Comparison of ENCODE assay signal across 1 cellular context in genomic region chr19:16168465-16169081, GRCh38.
TF ChIP-seq lines count a peak whose summit lies in the region.

No MANE protein-coding gene starts in this region.

TF ChIP-seq in HepG2, 621 proteins besides CTCF, POLR2A, EP300 and RAD21:
- TF ChIP-seq RAD51 (IDR thresholded peaks at IDR 0.05; ENCODE audit: borderline replicate concordance): peak; percentile 45
- TF ChIP-seq TEAD2 (CRISPR knock-in tag; IDR thresholded peaks at IDR 0.05): no peak
- TF ChIP-seq ZNF329 (CRISPR knock-in tag; IDR thresholded peaks at IDR 0.05; ENCODE audit: low read depth): peak; percentile 89
- peak; percentile 74 for TF ChIP-seq NFYC (CRISPR knock-in tag; IDR thresholded peaks at IDR 0.05)
- peak; percentile 77 for TF ChIP-seq USF2 (IDR thresholded peaks at IDR 0.05; ENCODE audit: low read depth, low read length)
- peak; percentile 84; the same call in 1 of the 2 replicates for TF ChIP-seq USF2 (CRISPR knock-in tag; IDR thresholded peaks at IDR 0.05; ENCODE audit: borderline replicate concordance)
- TF ChIP-seq NFYB (CRISPR knock-in tag; IDR thresholded peaks at IDR 0.05): peak; percentile 68
- no peak for TF ChIP-seq CREBL2 (CRISPR knock-in tag; IDR thresholded peaks at IDR 0.05; ENCODE audit: borderline replicate concordance)
